Comparison of ENCODE assay signal across 21 cellular contexts in genomic region chr2:23789012-23789411, GRCh38.
DNase-seq lines count a peak whose midpoint lies in the region; ATAC-seq, FAIRE-seq and TF ChIP-seq lines count a peak whose summit lies in the region.
"Had no signal": no experiment of that assay in that cellular context is flagged by ENCODE, and none has a peak within 500 bp of the region (broad histone marks: within the 10 kb centered on the region; RNA-seq: fewer than 3 reads in every experiment).

No MANE protein-coding gene starts in this region.

- H4K91ac ChIP-seq in IMR-90 (ENCODE audit: insufficient read depth, low read depth, low read length) = no peak overlapping the region

- intact Hi-C loops in Caco-2 (cut with micrococcal nuclease; ENCODE audit: unreplicated experiment) = no loop called here
- intact Hi-C loops in IMR-90 (cut with micrococcal nuclease) = no loop called here
- intact Hi-C loops in posterior vena cava (cut with DNase I) = no loop called here

- H4K20me1 ChIP-seq in IMR-90 (ENCODE audit: insufficient read depth, low read length) = peaks cover 3% of the 10 kb centered on the region; the same call in 1 of the 2 replicates

- H3K14ac ChIP-seq in IMR-90 (replicated peaks; ENCODE audit: low read depth, low read length) = no peak overlapping the region

- H3K9me3 ChIP-seq in Caco-2 = no peaks in the 10 kb centered on the region
- no peaks in the 10 kb centered on the region for H3K9me3 ChIP-seq in IMR-90 (ENCODE audit: control insufficient read depth, insufficient read depth, low read length)
- H3K9me3 ChIP-seq: adrenal gland, suprapubic skin, uterus had no signal

- H3K18ac ChIP-seq in IMR-90 (ENCODE audit: low read depth, low read length) = no peak overlapping the region

- H3K4me3 ChIP-seq in Caco-2 (ENCODE audit: low read depth, low read length) (no peak overlapping the region), IMR-90 (ENCODE audit: insufficient read depth, low read depth, low read length) (no peak overlapping the region), bronchial epithelial cell (ENCODE audit: low read depth, low read length) (no peak overlapping the region)
- H3K4me3 ChIP-seq: adrenal gland, coronary artery, suprapubic skin, uterus had no signal

- peak overlapping the region; percentile 23 for H3K4me3 Mint-ChIP-seq in Caco-2 (ENCODE audit: unreplicated experiment)
- peak overlapping the region in 1 of 10 donors; percentile 16 for H3K4me3 Mint-ChIP-seq in naive thymus-derived CD8-positive, alpha-beta T cell
- H3K4me3 Mint-ChIP-seq: activated CD4-positive, alpha-beta memory T cell treated with anti-CD3 and anti-CD28 coated beads, Interleukin-2, amount 10 ng/mL, durations not matched to agents 7 days and 5 days; endodermal cell; neural crest cell had no signal

- H2BK15ac ChIP-seq in IMR-90 (ENCODE audit: low read depth, low read length) = no peak overlapping the region

- no peak overlapping the region for H3K9ac ChIP-seq in IMR-90 (ENCODE audit: low read depth, low read length)

- no peak overlapping the region for H2BK5ac ChIP-seq in IMR-90 (ENCODE audit: low read depth, low read length, poor library complexity, severe bottlenecking)

- no TSS peak for BruUV-seq in Caco-2 (replicated peaks; lab: Mats Ljungman, UMichigan)
- BruUV-seq in IMR-90 (replicated peaks; lab: Mats Ljungman, UMichigan) = no TSS peak

- in situ Hi-C loops in IMR-90 (cut with MboI; ENCODE audit: low sequenced_read_pairs) = no loop called here

- H4K5ac ChIP-seq in IMR-90 (ENCODE audit: low read depth, low read length) = no peak overlapping the region

- no peak overlapping the region for H2BK120ac ChIP-seq in IMR-90 (ENCODE audit: low read depth, low read length)

- CTCF ChIA-PET in Caco-2 (lab: Charles Lee) = interaction anchor here (0.6 kb wide), 1 partner anchor 10 kb away, joined by 3 read pairs; no protein-coding TSS in a partner anchor
- CTCF ChIA-PET in IMR-90 (lab: Yijun Ruan, JAX) = no interaction called here

- H2AK9ac ChIP-seq in IMR-90 (replicated peaks; ENCODE audit: low read depth, low read length, poor library complexity) = no peak overlapping the region

- H3K27ac ChIP-seq in IMR-90 (ENCODE audit: insufficient read depth, low read length) = no peak overlapping the region
- H3K27ac ChIP-seq: adrenal gland, coronary artery, suprapubic skin, uterus had no signal

- H3K9me3 Mint-ChIP-seq in Caco-2 (ENCODE audit: unreplicated experiment) = no peaks in the 10 kb centered on the region
- H3K9me3 Mint-ChIP-seq in naive thymus-derived CD8-positive, alpha-beta T cell = peaks cover 0 to 2% (median 0%) of the 10 kb centered on the region in 9 donors
- H3K9me3 Mint-ChIP-seq: activated CD4-positive, alpha-beta memory T cell treated with anti-CD3 and anti-CD28 coated beads, Interleukin-2, amount 10 ng/mL, durations not matched to agents 7 days and 5 days; endodermal cell; neural crest cell had no signal

- H3K4me1 Mint-ChIP-seq in Caco-2 (ENCODE audit: low read depth, unreplicated experiment) = peaks cover 26% of the 10 kb centered on the region
- peaks cover 15 to 35% (median 29%) of the 10 kb centered on the region in 4 donors for H3K4me1 Mint-ChIP-seq in naive thymus-derived CD8-positive, alpha-beta T cell
- H3K4me1 Mint-ChIP-seq: endodermal cell, neural crest cell had no signal

- no peak overlapping the region for H3K4me2 ChIP-seq in IMR-90 (ENCODE audit: low read depth, low read length)

- no peak overlapping the region for H2AK5ac ChIP-seq in IMR-90 (ENCODE audit: low read depth, low read length)

- H2AFZ ChIP-seq in IMR-90 (replicated peaks; ENCODE audit: low read length, poor library complexity) = no peak overlapping the region

- POLR2A ChIA-PET in Caco-2 (lab: Charles Lee) = no interaction called here
- POLR2A ChIA-PET in IMR-90 (lab: Charles Lee; ENCODE audit: unreplicated experiment) = no interaction called here
- POLR2A ChIA-PET in naive thymus-derived CD8-positive, alpha-beta T cell (lab: Charles Lee) = no interaction called here

- FAIRE-seq in bronchial epithelial cell (lab: Jason Lieb, UNC) = no peak
- FAIRE-seq: H1 had no signal

- no peaks in the 10 kb centered on the region for H3K36me3 ChIP-seq in Caco-2 (ENCODE audit: control insufficient read depth, insufficient read depth, low read length)
- H3K36me3 ChIP-seq in IMR-90 (ENCODE audit: control insufficient read depth, insufficient read depth, low read length) = no peaks in the 10 kb centered on the region; the same call in 1 of the 2 replicates
- H3K36me3 ChIP-seq in bronchial epithelial cell (ENCODE audit: control insufficient read depth, insufficient read depth, low read length) = no peaks in the 10 kb centered on the region
- H3K36me3 ChIP-seq: adrenal gland, uterus had no signal

- DNase-seq in Caco-2 (peak in 1 of 2 experiments; percentile 34), IMR-90 (peak; percentile 8), bronchial epithelial cell (ENCODE audit: low read depth) (peak; percentile 88), NCI-H748 treated with DMSO at 0.1 percent for 48 hours (lab: John Stamatoyannopoulos, UW) (no peak), GM20000 (ENCODE audit: low spot score) (no peak), posterior vena cava (ENCODE audit: low spot score) (no peak)
- no peak for DNase-seq in naive thymus-derived CD8-positive, alpha-beta T cell
- DNase-seq: activated CD4-positive, alpha-beta memory T cell treated with anti-CD3 and anti-CD28 coated beads, Interleukin-2, amount 10 ng/mL, durations not matched to agents 7 days and 5 days; activated gamma-delta T cell treated with Interleukin-2 at 50 U/mL for 16 hours; adrenal gland; endodermal cell; KBM-7; NCI-H146; NCI-H2171 treated with DMSO at 0.1 percent for 48 hours; Right ventricle myocardium superior; uterus had no signal

- H2BK20ac ChIP-seq in IMR-90 (ENCODE audit: low read depth, low read length) = no peak overlapping the region

- no peaks in the 10 kb centered on the region for H3K27me3 ChIP-seq in Caco-2 (replicated peaks; ENCODE audit: control insufficient read depth, insufficient read depth, low read length)
- H3K27me3 ChIP-seq in IMR-90 (ENCODE audit: control insufficient read depth, insufficient read depth, low read length) = no peaks in the 10 kb centered on the region
- H3K27me3 ChIP-seq in bronchial epithelial cell (ENCODE audit: control insufficient read depth, insufficient read depth, low read length) = no peaks in the 10 kb centered on the region
- H3K27me3 ChIP-seq: adrenal gland, suprapubic skin, uterus had no signal

- H3K27me3 Mint-ChIP-seq in Caco-2 (ENCODE audit: insufficient read depth, unreplicated experiment) = no peaks in the 10 kb centered on the region
- H3K27me3 Mint-ChIP-seq in naive thymus-derived CD8-positive, alpha-beta T cell = no peaks in the 10 kb centered on the region
- H3K27me3 Mint-ChIP-seq: activated CD4-positive, alpha-beta memory T cell treated with anti-CD3 and anti-CD28 coated beads, Interleukin-2, amount 10 ng/mL, durations not matched to agents 7 days and 5 days; progenitor cell of endocrine pancreas had no signal

- H3K27ac Mint-ChIP-seq in Caco-2 (ENCODE audit: unreplicated experiment) = peak overlapping the region; percentile 36
- peak overlapping the region in 9 of 10 donors; percentile 8 to 66 (median 31) for H3K27ac Mint-ChIP-seq in naive thymus-derived CD8-positive, alpha-beta T cell
- H3K27ac Mint-ChIP-seq: activated CD4-positive, alpha-beta memory T cell treated with anti-CD3 and anti-CD28 coated beads, Interleukin-2, amount 10 ng/mL, durations not matched to agents 7 days and 5 days; endodermal cell; progenitor cell of endocrine pancreas had no signal

- 100% methylated on average over 1 of the region's 1 CpG; no CpG with 5 or more reads in 1 of the 2 experiments for WGBS in IMR-90 (ENCODE audit: extremely low coverage in 2 of 2, insufficient read length in 1 of 2), 2 experiments

- ATAC-seq in IMR-90 (ENCODE audit: low read depth) = no peak
- no peak for ATAC-seq in naive thymus-derived CD8-positive, alpha-beta T cell

- H3K36me3 Mint-ChIP-seq in Caco-2 (ENCODE audit: insufficient read depth, unreplicated experiment) = peaks cover 16% of the 10 kb centered on the region
- H3K36me3 Mint-ChIP-seq in naive thymus-derived CD8-positive, alpha-beta T cell = peaks cover 4 to 34% (median 14%) of the 10 kb centered on the region in 3 donors

- dilution Hi-C loops in IMR-90 (cut with HindIII; ENCODE audit: low sequenced_read_pairs, unreplicated experiment) = no loop called here

- H3K79me1 ChIP-seq in IMR-90 (ENCODE audit: low read depth in 1 of 2, low read length in 2 of 2) = peaks cover 9 to 13% of the 10 kb centered on the region in 2 experiments; a peak in 2 of 4 replicates

- peaks cover 41% of the 10 kb centered on the region for H3K4me1 ChIP-seq in Caco-2
- peaks cover 8% of the 10 kb centered on the region for H3K4me1 ChIP-seq in IMR-90 (ENCODE audit: control insufficient read depth, insufficient read depth, low read length)
- H3K4me1 ChIP-seq: adrenal gland, suprapubic skin, uterus had no signal

- H3K9me1 ChIP-seq in IMR-90 (ENCODE audit: insufficient read depth, low read length) = peaks cover 3% of the 10 kb centered on the region; the same call in 1 of the 2 replicates

- H3K23ac ChIP-seq in IMR-90 (ENCODE audit: low read depth, low read length) = no peak overlapping the region

- no peak for TF ChIP-seq CTCF in Caco-2 (IDR thresholded peaks at IDR 0.05; ENCODE audit: insufficient read depth in 1 of 2, low read depth in 1 of 2, low read length in 1 of 2, severe bottlenecking in 1 of 2, unreplicated experiment in 1 of 2)
- no peak for TF ChIP-seq CTCF in IMR-90 (conservative IDR thresholded peaks at IDR 0.05; ENCODE audit: low read depth, low read length)
- TF ChIP-seq CTCF in bronchial epithelial cell (IDR thresholded peaks at IDR 0.05; ENCODE audit: insufficient read depth, low read length, severe bottlenecking) = no peak
- no peak for TF ChIP-seq CTCF in GM20000 (IDR thresholded peaks at IDR 0.05; ENCODE audit: extremely low read depth, missing control alignments)

- H3K56ac ChIP-seq in IMR-90 (ENCODE audit: extremely low read depth, insufficient read depth, low read length) = no peak overlapping the region

- H3K4ac ChIP-seq in IMR-90 (ENCODE audit: low read depth, low read length) = no peak overlapping the region

- no peak for TF ChIP-seq POLR2A in IMR-90 (IDR thresholded peaks at IDR 0.05; ENCODE audit: low read depth, low read length)

- H4K8ac ChIP-seq in IMR-90 (ENCODE audit: low read depth in 2 of 2, low read length in 2 of 2) = no peak overlapping the region

- no peak for TF ChIP-seq RAD21 in IMR-90 (IDR thresholded peaks at IDR 0.05; ENCODE audit: low read length)

TF ChIP-seq in IMR-90, 13 proteins besides CTCF, POLR2A, EP300 and RAD21 (continues in another document):
- TF ChIP-seq MAZ (IDR thresholded peaks at IDR 0.05; ENCODE audit: borderline replicate concordance, low read depth, low read length) (no peak), FOS (IDR thresholded peaks at IDR 0.05; ENCODE audit: low read depth, low read length) (no peak)
- TF ChIP-seq, protein P1, sequence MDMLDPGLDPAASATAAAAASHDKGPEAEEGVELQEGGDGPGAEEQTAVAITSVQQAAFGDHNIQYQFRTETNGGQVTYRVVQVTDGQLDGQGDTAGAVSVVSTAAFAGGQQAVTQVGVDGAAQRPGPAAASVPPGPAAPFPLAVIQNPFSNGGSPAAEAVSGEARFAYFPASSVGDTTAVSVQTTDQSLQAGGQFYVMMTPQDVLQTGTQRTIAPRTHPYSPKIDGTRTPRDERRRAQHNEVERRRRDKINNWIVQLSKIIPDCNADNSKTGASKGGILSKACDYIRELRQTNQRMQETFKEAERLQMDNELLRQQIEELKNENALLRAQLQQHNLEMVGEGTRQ (IDR thresholded peaks at IDR 0.05; ENCODE audit: low read depth, low read length) = no peak

Comparison
In these comparisons a context has a peak if more than half of its experiments do, and no peak if none do; other contexts are left out.
1. DNase-seq: peak in IMR-90 (single experiment) and bronchial epithelial cell (single experiment); none in naive thymus-derived CD8-positive, alpha-beta T cell (0 of 10), NCI-H748 treated with DMSO at 0.1 percent for 48 hours (single experiment), GM20000 (single experiment) and posterior vena cava (single experiment).